1 cellular context compared by ENCODE assay signal in the genomic region with DNA sequence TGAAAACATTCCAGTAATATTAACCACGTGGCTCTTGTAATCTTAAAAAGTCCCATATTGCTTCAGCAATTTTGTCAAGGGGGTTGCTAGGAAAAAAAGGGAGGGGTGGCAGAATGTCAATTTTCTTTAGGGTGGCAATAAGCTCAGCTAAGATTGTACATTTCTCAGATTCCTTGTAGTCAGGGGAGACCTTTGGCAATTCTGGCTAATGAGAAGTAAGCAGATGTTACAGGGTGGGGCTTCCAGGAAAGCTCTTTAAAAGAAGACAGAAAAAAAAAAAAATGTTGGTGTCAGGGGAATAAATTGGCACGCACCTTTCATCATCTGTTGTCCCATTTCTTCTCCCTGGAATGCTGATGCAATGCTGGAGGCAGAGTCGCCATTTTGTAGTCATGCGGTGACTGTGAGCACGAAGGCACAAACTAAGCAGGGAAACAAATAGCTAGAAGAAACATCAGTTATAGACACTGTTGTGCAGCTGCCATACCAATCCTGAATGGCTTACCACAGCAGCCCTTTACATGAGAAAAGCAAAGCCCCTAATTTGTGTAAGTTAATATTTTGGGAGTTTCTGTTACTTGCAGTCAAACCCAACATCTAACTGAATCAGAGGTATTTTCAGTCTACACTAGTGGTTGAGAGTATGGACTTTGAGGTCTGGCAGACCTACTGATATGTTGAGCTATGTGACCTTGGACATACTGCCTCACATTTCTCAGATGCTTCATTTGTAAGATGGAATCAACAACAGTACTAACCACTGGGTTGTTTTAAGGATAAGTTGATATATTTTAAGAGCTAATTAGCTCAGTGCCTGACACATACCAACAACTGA.
TF ChIP-seq lines count a peak whose summit lies in the region.

No MANE protein-coding gene starts in this region.

TF ChIP-seq in K562, 482 proteins besides CTCF, POLR2A, EP300 and RAD21 (continued from another document):
- no peak for TF ChIP-seq ZNF77 (CRISPR knock-in tag; IDR thresholded peaks at IDR 0.05)
- no peak for TF ChIP-seq E4F1 (CRISPR knock-in tag; IDR thresholded peaks at IDR 0.05; ENCODE audit: borderline replicate concordance)
- peak; percentile 79; the same call in 1 of the 2 replicates for TF ChIP-seq HLTF (IDR thresholded peaks at IDR 0.05)
- peak in 1 of 3 experiments; percentile 55 for TF ChIP-seq YY1 (IDR thresholded peaks at IDR 0.05; ENCODE audit: borderline replicate concordance in 1 of 3, control insufficient read depth in 1 of 3, extremely low read depth in 1 of 3, insufficient read depth in 3 of 3, insufficient read length in 1 of 3, insufficient replicate concordance in 2 of 3, low read depth in 1 of 3, low read length in 2 of 3)
- TF ChIP-seq BCOR (IDR thresholded peaks at IDR 0.05), result peak; percentile 29; the same call in 1 of the 2 replicates
- no peak for TF ChIP-seq CXXC5 (CRISPR knock-in tag; IDR thresholded peaks at IDR 0.05)
- TF ChIP-seq PYGO2 (tag; IDR thresholded peaks at IDR 0.05), result 0 out of 2 replicates have a peak, but pooled peaks have one; percentile 21
- TF ChIP-seq ETV5 (CRISPR knock-in tag; IDR thresholded peaks at IDR 0.05; ENCODE audit: low read depth), result no peak
- peak; percentile 71; the same call in 1 of the 2 replicates for TF ChIP-seq CEBPG (CRISPR knock-in tag; IDR thresholded peaks at IDR 0.05)
- TF ChIP-seq CEBPG (tag; conservative IDR thresholded peaks at IDR 0.05 in 1 of 2, IDR thresholded peaks at IDR 0.05 in 1 of 2), result peak in 1 of 2 experiments; percentile 50; a peak in 2 of 4 replicates
- TF ChIP-seq ZNF79 (CRISPR knock-in tag; IDR thresholded peaks at IDR 0.05; ENCODE audit: low read depth), result no peak
- TF ChIP-seq L3MBTL2 (IDR thresholded peaks at IDR 0.05), result peak; percentile 87
- no peak for TF ChIP-seq ZNF444 (CRISPR knock-in tag; IDR thresholded peaks at IDR 0.05)
- peak; percentile 73 for TF ChIP-seq ATF3 (IDR thresholded peaks at IDR 0.05)
- no peak for TF ChIP-seq ATF3 (CRISPR knock-in tag; conservative IDR thresholded peaks at IDR 0.05)
- TF ChIP-seq SMARCA5 (IDR thresholded peaks at IDR 0.05), result peak; percentile 62; the same call in 1 of the 2 replicates
- TF ChIP-seq, protein P1, sequence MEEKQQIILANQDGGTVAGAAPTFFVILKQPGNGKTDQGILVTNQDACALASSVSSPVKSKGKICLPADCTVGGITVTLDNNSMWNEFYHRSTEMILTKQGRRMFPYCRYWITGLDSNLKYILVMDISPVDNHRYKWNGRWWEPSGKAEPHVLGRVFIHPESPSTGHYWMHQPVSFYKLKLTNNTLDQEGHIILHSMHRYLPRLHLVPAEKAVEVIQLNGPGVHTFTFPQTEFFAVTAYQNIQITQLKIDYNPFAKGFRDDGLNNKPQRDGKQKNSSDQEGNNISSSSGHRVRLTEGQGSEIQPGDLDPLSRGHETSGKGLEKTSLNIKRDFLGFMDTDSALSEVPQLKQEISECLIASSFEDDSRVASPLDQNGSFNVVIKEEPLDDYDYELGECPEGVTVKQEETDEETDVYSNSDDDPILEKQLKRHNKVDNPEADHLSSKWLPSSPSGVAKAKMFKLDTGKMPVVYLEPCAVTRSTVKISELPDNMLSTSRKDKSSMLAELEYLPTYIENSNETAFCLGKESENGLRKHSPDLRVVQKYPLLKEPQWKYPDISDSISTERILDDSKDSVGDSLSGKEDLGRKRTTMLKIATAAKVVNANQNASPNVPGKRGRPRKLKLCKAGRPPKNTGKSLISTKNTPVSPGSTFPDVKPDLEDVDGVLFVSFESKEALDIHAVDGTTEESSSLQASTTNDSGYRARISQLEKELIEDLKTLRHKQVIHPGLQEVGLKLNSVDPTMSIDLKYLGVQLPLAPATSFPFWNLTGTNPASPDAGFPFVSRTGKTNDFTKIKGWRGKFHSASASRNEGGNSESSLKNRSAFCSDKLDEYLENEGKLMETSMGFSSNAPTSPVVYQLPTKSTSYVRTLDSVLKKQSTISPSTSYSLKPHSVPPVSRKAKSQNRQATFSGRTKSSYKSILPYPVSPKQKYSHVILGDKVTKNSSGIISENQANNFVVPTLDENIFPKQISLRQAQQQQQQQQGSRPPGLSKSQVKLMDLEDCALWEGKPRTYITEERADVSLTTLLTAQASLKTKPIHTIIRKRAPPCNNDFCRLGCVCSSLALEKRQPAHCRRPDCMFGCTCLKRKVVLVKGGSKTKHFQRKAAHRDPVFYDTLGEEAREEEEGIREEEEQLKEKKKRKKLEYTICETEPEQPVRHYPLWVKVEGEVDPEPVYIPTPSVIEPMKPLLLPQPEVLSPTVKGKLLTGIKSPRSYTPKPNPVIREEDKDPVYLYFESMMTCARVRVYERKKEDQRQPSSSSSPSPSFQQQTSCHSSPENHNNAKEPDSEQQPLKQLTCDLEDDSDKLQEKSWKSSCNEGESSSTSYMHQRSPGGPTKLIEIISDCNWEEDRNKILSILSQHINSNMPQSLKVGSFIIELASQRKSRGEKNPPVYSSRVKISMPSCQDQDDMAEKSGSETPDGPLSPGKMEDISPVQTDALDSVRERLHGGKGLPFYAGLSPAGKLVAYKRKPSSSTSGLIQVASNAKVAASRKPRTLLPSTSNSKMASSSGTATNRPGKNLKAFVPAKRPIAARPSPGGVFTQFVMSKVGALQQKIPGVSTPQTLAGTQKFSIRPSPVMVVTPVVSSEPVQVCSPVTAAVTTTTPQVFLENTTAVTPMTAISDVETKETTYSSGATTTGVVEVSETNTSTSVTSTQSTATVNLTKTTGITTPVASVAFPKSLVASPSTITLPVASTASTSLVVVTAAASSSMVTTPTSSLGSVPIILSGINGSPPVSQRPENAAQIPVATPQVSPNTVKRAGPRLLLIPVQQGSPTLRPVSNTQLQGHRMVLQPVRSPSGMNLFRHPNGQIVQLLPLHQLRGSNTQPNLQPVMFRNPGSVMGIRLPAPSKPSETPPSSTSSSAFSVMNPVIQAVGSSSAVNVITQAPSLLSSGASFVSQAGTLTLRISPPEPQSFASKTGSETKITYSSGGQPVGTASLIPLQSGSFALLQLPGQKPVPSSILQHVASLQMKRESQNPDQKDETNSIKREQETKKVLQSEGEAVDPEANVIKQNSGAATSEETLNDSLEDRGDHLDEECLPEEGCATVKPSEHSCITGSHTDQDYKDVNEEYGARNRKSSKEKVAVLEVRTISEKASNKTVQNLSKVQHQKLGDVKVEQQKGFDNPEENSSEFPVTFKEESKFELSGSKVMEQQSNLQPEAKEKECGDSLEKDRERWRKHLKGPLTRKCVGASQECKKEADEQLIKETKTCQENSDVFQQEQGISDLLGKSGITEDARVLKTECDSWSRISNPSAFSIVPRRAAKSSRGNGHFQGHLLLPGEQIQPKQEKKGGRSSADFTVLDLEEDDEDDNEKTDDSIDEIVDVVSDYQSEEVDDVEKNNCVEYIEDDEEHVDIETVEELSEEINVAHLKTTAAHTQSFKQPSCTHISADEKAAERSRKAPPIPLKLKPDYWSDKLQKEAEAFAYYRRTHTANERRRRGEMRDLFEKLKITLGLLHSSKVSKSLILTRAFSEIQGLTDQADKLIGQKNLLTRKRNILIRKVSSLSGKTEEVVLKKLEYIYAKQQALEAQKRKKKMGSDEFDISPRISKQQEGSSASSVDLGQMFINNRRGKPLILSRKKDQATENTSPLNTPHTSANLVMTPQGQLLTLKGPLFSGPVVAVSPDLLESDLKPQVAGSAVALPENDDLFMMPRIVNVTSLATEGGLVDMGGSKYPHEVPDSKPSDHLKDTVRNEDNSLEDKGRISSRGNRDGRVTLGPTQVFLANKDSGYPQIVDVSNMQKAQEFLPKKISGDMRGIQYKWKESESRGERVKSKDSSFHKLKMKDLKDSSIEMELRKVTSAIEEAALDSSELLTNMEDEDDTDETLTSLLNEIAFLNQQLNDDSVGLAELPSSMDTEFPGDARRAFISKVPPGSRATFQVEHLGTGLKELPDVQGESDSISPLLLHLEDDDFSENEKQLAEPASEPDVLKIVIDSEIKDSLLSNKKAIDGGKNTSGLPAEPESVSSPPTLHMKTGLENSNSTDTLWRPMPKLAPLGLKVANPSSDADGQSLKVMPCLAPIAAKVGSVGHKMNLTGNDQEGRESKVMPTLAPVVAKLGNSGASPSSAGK (IDR thresholded peaks at IDR 0.05), result peak; percentile 63
- TF ChIP-seq SP2 (IDR thresholded peaks at IDR 0.05; ENCODE audit: extremely low read depth, low read depth, low read length, poor library complexity, severe bottlenecking), result no peak
